In genomic region chr16:72054254-72054847, GRCh38 we compare ENCODE assay signal across 1 cellular context.
TF ChIP-seq lines count a peak whose summit lies in the region.
"Not testable (repeated sequence)": the region's sequence is repeated elsewhere in the genome, so short reads cannot be mapped to it uniquely, and the experiment has no call there.

HP (plus strand) TSS chr16:72054505; CDS start chr16:72054653, 148 bp downstream.

TF ChIP-seq in HepG2, 621 proteins besides CTCF, POLR2A, EP300 and RAD21 (continued from another document and continues in another):
- peak; percentile 70 for TF ChIP-seq ZNF574 (CRISPR knock-in tag; IDR thresholded peaks at IDR 0.05)
- peak; percentile 67 for TF ChIP-seq NR2F6 (IDR thresholded peaks at IDR 0.05)
- peak; percentile 77 for TF ChIP-seq NR2F6 (CRISPR knock-in tag; IDR thresholded peaks at IDR 0.05)
- peak; percentile 49; the same call in 1 of the 2 replicates for TF ChIP-seq ZNF275 (CRISPR knock-in tag; IDR thresholded peaks at IDR 0.05; ENCODE audit: borderline replicate concordance)
- 0 out of 2 replicates have a peak, but pooled peaks have one; percentile 32 for TF ChIP-seq PATZ1 (CRISPR knock-in tag; IDR thresholded peaks at IDR 0.05)
- peak; percentile 46; the same call in 1 of the 2 replicates for TF ChIP-seq AHDC1 (CRISPR knock-in tag; IDR thresholded peaks at IDR 0.05; ENCODE audit: borderline replicate concordance)
- peak; percentile 82 for TF ChIP-seq HDAC2 (CRISPR knock-in tag; IDR thresholded peaks at IDR 0.05)
- peak; percentile 30; the same call in 1 of the 2 replicates for TF ChIP-seq HMG20B (CRISPR knock-in tag; conservative IDR thresholded peaks at IDR 0.05)
- peak; percentile 69; the same call in 1 of the 2 replicates for TF ChIP-seq SOX13 (IDR thresholded peaks at IDR 0.05)
- peak in 1 of 2 experiments; percentile 96; a peak in 2 of 4 replicates for TF ChIP-seq SOX13 (CRISPR knock-in tag; conservative IDR thresholded peaks at IDR 0.05 in 1 of 2, IDR thresholded peaks at IDR 0.05 in 1 of 2)
- 0 out of 2 replicates have a peak, but pooled peaks have one; percentile 40 for TF ChIP-seq ZBTB7B (CRISPR knock-in tag; IDR thresholded peaks at IDR 0.05)
- TF ChIP-seq CREM (IDR thresholded peaks at IDR 0.05) = peak; percentile 65
- not testable (repeated sequence) for TF ChIP-seq CREM (CRISPR knock-in tag; IDR thresholded peaks at IDR 0.05)
- 0 out of 2 replicates have a peak, but pooled peaks have one; percentile 42 for TF ChIP-seq ZNF142 (CRISPR knock-in tag; IDR thresholded peaks at IDR 0.05)
- peak in 1 of 2 experiments; percentile 29; a peak in 1 of 4 replicates for TF ChIP-seq NR2F1 (CRISPR knock-in tag; IDR thresholded peaks at IDR 0.05)
- TF ChIP-seq TARDBP (CRISPR knock-in tag; IDR thresholded peaks at IDR 0.05) = 0 out of 2 replicates have a peak, but pooled peaks have one; percentile 29
- peak; percentile 52; the same call in 1 of the 2 replicates for TF ChIP-seq ZNF772 (CRISPR knock-in tag; IDR thresholded peaks at IDR 0.05)
- peak; percentile 83 for TF ChIP-seq TBX2 (CRISPR knock-in tag; IDR thresholded peaks at IDR 0.05; ENCODE audit: borderline replicate concordance)
- peak; percentile 60; the same call in 1 of the 2 replicates for TF ChIP-seq DMAP1 (CRISPR knock-in tag; IDR thresholded peaks at IDR 0.05)
- TF ChIP-seq ZNF547 (CRISPR knock-in tag; IDR thresholded peaks at IDR 0.05) = 0 out of 2 replicates have a peak, but pooled peaks have one; percentile 24
- TF ChIP-seq GATAD2A (CRISPR knock-in tag; IDR thresholded peaks at IDR 0.05) = peak; percentile 85; the same call in 1 of the 2 replicates
- peak; percentile 52; the same call in 1 of the 2 replicates for TF ChIP-seq IKZF5 (CRISPR knock-in tag; IDR thresholded peaks at IDR 0.05)
- peak; percentile 84 for TF ChIP-seq BCL6 (CRISPR knock-in tag; IDR thresholded peaks at IDR 0.05)
- TF ChIP-seq RCOR2 (CRISPR knock-in tag; IDR thresholded peaks at IDR 0.05) = peak; percentile 34; the same call in 1 of the 2 replicates
- peak; percentile 20; the same call in 1 of the 2 replicates for TF ChIP-seq EHMT2 (IDR thresholded peaks at IDR 0.05; ENCODE audit: borderline replicate concordance, low read depth, low read length)
- peak; percentile 81 for TF ChIP-seq ZNF264 (CRISPR knock-in tag; IDR thresholded peaks at IDR 0.05)
- TF ChIP-seq ZNF503 (CRISPR knock-in tag; IDR thresholded peaks at IDR 0.05) = peak; percentile 56
- 0 out of 2 replicates have a peak, but pooled peaks have one; percentile 25 for TF ChIP-seq GFI1 (CRISPR knock-in tag; IDR thresholded peaks at IDR 0.05; ENCODE audit: borderline replicate concordance)
- TF ChIP-seq DRAP1 (CRISPR knock-in tag; IDR thresholded peaks at IDR 0.05) = peak; percentile 46; the same call in 1 of the 2 replicates
